23 cellular contexts compared by ENCODE assay signal in the genomic region with DNA sequence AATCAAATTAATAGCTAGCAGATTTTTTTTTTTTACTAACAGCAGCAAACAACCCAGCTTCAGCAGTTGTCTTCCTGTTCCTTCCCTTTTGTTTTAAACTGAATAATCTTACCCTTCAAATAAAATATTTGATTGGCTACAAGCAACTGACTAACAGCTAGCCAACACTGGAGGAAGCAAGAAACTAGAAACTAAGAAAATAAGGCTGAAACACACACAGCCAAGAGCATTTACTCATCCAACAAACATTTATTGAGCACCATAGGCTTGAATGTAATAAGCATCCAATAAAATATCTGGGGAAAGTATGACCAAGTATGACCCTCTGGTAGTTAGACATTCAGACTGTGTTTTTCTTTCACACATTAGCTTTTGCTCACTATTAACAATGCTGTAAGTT.
DNase-seq lines count a peak whose midpoint lies in the region; ATAC-seq and TF ChIP-seq lines count a peak whose summit lies in the region.
"Had no signal": no experiment of that assay in that cellular context is flagged by ENCODE, and none has a peak within 500 bp of the region (broad histone marks: within the 10 kb centered on the region; RNA-seq: fewer than 3 reads in every experiment).

No MANE protein-coding gene starts in this region.

- no peaks in the 10 kb centered on the region for H3K79me2 ChIP-seq in GM23248 (ENCODE audit: insufficient read depth)

- ATAC-seq in HG02763 (IDR thresholded peaks at IDR 0.05; ENCODE audit: unreplicated experiment) = no peak
- ATAC-seq: A549; natural killer cell treated with Interleukin-12 subunit alpha and Interleukin-12 subunit beta and Interleukin-15 and Interleukin-18, amount 100 ng/mL, for 72 hours; psoas muscle; stimulated activated memory B cell treated with anti-CD40 and anti-IgM and Interleukin-4, amounts not matched to agents 10 μg/mL and 1 μg/mL and 100 μg/mL, for 72 hours had no signal

- no peaks in the 10 kb centered on the region for H3K9me2 ChIP-seq in GM23248 (ENCODE audit: insufficient read depth)

- H3K36me3 ChIP-seq in GM23248 (ENCODE audit: low read depth) = no peaks in the 10 kb centered on the region
- H3K36me3 ChIP-seq in iPS-20b (ENCODE audit: insufficient read depth, low read depth, low read length) = no peaks in the 10 kb centered on the region
- H3K36me3 ChIP-seq: SJCRH30, transverse colon had no signal

- H3K4me1 ChIP-seq in GM23248 (ENCODE audit: insufficient read depth) (peaks cover 24% of the 10 kb centered on the region), iPS-20b (ENCODE audit: insufficient read depth, low read length) (peaks cover 24% of the 10 kb centered on the region)
- H3K4me1 ChIP-seq: psoas muscle, SJCRH30, transverse colon had no signal

- peak overlapping the region; percentile 80 for H2AFZ ChIP-seq in GM23248

- H3K27ac ChIP-seq in GM23248 = peak overlapping the region; percentile 79
- peak overlapping the region; percentile 76 for H3K27ac ChIP-seq in iPS-20b (ENCODE audit: low read length)
- H3K27ac ChIP-seq: A549, psoas muscle, SJCRH30, transverse colon had no signal

- H3K27me3 ChIP-seq in GM23248 (replicated peaks; ENCODE audit: insufficient read depth) = no peaks in the 10 kb centered on the region
- no peaks in the 10 kb centered on the region for H3K27me3 ChIP-seq in iPS-20b (ENCODE audit: insufficient read depth, low read length)
- H3K27me3 ChIP-seq: SJCRH30, transverse colon had no signal

- peaks cover 15% of the 10 kb centered on the region; the same call in 1 of the 2 replicates for H3F3A ChIP-seq in GM23248 (ENCODE audit: insufficient read depth)

- H3K4me3 ChIP-seq in GM23248 = peak overlapping the region; percentile 35
- H3K4me3 ChIP-seq in astrocyte of the cerebellum (ENCODE audit: low read depth, low read length) = no peak overlapping the region
- peak overlapping the region; percentile 56; the same call in 1 of the 2 replicates for H3K4me3 ChIP-seq in iPS-20b (ENCODE audit: low read length)
- H3K4me3 ChIP-seq: A549, psoas muscle, SJCRH30, transverse colon had no signal

- H3K9me3 ChIP-seq in GM23248 (ENCODE audit: low read depth) = no peaks in the 10 kb centered on the region
- no peaks in the 10 kb centered on the region for H3K9me3 ChIP-seq in iPS-20b (ENCODE audit: insufficient read depth, low read depth, low read length)
- H3K9me3 ChIP-seq: A549, psoas muscle, SJCRH30, transverse colon had no signal

- H3K4me2 ChIP-seq in GM23248 (ENCODE audit: unreplicated experiment) = peak overlapping the region; percentile 71
- H3K4me2 ChIP-seq: A549 had no signal

- in situ Hi-C loops in GM23248 (cut with MboI) (no loop called here), astrocyte of the cerebellum (cut with HindIII; ENCODE audit: low sequenced_read_pairs) (no loop called here)

- H3K9ac ChIP-seq in GM23248 (peak overlapping the region; percentile 54), iPS-20b (ENCODE audit: low read depth, low read length) (peak overlapping the region; percentile 17; the same call in 1 of the 2 replicates)

- no peak for TF ChIP-seq CTCF in astrocyte of the cerebellum (IDR thresholded peaks at IDR 0.05; ENCODE audit: low read depth, low read length, missing control alignments)

- DNase-seq in AG08395 (ENCODE audit: low spot score) (peak; percentile 17), GM23248 (peak; percentile 77), astrocyte of the cerebellum (ENCODE audit: low read depth) (peak; percentile 3), ecto neural progenitor cell (ENCODE audit: low spot score) (no peak), cerebellar cortex (ENCODE audit: low spot score) (no peak)
- DNase-seq in stimulated activated CD4-positive, alpha-beta T cell treated with anti-CD3 and anti-CD28 coated beads, Interleukin-4, amount 100 ng/mL, for 4 hours = no peak
- DNase-seq: activated CD4-positive, alpha-beta T cell treated with anti-CD3 and anti-CD28 coated beads for 4 hours; activated CD8-positive, alpha-beta memory T cell treated with anti-CD3 and anti-CD28 coated beads, Interleukin-2, amount 50 U/mL, for 4 hours; activated gamma-delta T cell treated with Interleukin-2 at 50 U/mL for 16 hours; amygdala; CD8-positive, alpha-beta memory T cell; cortex of kidney; NCI-H2029 treated with DMSO at 0.1 percent for 48 hours; NCI-H524; psoas muscle; SJCRH30; T1000; transverse colon had no signal

- no peaks in the 10 kb centered on the region for H4K20me1 ChIP-seq in GM23248 (ENCODE audit: insufficient read depth)

Comparison
In these comparisons a context has a peak if more than half of its experiments do, and no peak if none do; other contexts are left out.
1. DNase-seq: peak in AG08395 (single experiment), GM23248 (single experiment) and astrocyte of the cerebellum (single experiment); none in ecto neural progenitor cell (single experiment), stimulated activated CD4-positive, alpha-beta T cell treated with anti-CD3 and anti-CD28 coated beads, Interleukin-4, amount 100 ng/mL, for 4 hours (0 of 2) and cerebellar cortex (single experiment).